Comparison of ENCODE assay signal across 10 cellular contexts in the genomic region with DNA sequence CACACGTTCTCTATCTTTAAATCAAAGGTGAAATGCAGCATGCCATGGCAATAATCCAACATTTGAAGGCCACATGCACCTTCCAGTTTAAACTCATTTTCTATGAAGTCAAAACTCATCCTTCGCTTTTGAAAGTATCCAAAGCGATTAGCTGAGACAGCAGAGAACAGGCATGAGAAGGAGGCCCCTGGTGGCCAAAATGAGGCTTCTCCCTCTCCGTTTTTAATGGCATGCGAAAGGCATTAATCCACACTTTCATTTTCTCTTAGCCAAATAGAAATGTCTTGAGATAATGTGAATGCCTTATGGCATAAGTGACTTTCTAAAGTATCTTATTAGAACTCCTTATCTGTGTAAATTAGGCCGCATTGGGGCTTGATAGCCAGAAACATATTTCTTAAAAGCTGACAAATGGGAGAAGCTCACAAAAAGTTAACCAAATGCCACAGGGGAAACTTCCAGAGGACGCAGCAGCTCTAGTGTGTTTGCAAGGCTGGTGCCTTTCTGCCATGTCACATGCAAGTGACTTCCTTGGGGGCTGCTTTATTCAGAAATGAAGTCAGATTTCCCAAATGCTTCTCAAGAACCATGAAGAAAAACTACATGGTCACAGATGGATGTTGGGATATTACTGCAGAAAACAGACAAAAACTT.
A peak's percentile ranks its signal among the peaks of the same experiment; 100 is the strongest.
DNase-seq lines count a peak whose midpoint lies in the region; ATAC-seq and TF ChIP-seq lines count a peak whose summit lies in the region.
"Had no signal": no experiment of that assay in that cellular context is flagged by ENCODE, and none has a peak within 500 bp of the region (broad histone marks: within the 10 kb centered on the region; RNA-seq: fewer than 3 reads in every experiment).

No MANE protein-coding gene starts in this region.

- H3K36me3 Mint-ChIP-seq in activated CD8-positive, alpha-beta T cell treated with anti-CD3 and anti-CD28 coated beads, Interleukin-2, amount 10 ng/mL, durations not matched to agents 7 days and 5 days (ENCODE audit: low read depth), result no peaks in the 10 kb centered on the region
- H3K36me3 Mint-ChIP-seq: memory B cell had no signal

- no peaks in the 10 kb centered on the region for H3K9me3 Mint-ChIP-seq in activated CD8-positive, alpha-beta T cell treated with anti-CD3 and anti-CD28 coated beads, Interleukin-2, amount 10 ng/mL, durations not matched to agents 7 days and 5 days (ENCODE audit: insufficient read depth)

- H3K36me3 ChIP-seq in ovary, result no peaks in the 10 kb centered on the region
- H3K36me3 ChIP-seq: SJSA1 had no signal

- POLR2A ChIA-PET in activated CD8-positive, alpha-beta T cell treated with anti-CD3 and anti-CD28 coated beads, Interleukin-2, amount 10 ng/mL, durations not matched to agents 7 days and 5 days (lab: Charles Lee), result no interaction called here

- no peaks in the 10 kb centered on the region for H3K27me3 ChIP-seq in ovary
- H3K27me3 ChIP-seq: SJSA1 had no signal

- H3K4me3 ChIP-seq in epithelial cell of esophagus (ENCODE audit: low read length) (no peak overlapping the region), ovary (no peak overlapping the region)
- H3K4me3 ChIP-seq: SJSA1 had no signal

- H3K27me3 Mint-ChIP-seq in activated CD8-positive, alpha-beta T cell treated with anti-CD3 and anti-CD28 coated beads, Interleukin-2, amount 10 ng/mL, durations not matched to agents 7 days and 5 days (ENCODE audit: low read depth), result no peaks in the 10 kb centered on the region
- H3K27me3 Mint-ChIP-seq: memory B cell had no signal

- H3K27ac Mint-ChIP-seq in activated CD8-positive, alpha-beta T cell treated with anti-CD3 and anti-CD28 coated beads, Interleukin-2, amount 10 ng/mL, durations not matched to agents 7 days and 5 days, result no peak overlapping the region
- H3K27ac Mint-ChIP-seq: memory B cell had no signal

- CTCF ChIA-PET in activated CD8-positive, alpha-beta T cell treated with anti-CD3 and anti-CD28 coated beads, Interleukin-2, amount 10 ng/mL, durations not matched to agents 7 days and 5 days (lab: Charles Lee), result interaction anchor here (1.2 kb wide), 1 partner anchor 8 kb away, joined by 3 read pairs; no protein-coding TSS in a partner anchor

- no peak overlapping the region for H3K4me3 Mint-ChIP-seq in activated CD8-positive, alpha-beta T cell treated with anti-CD3 and anti-CD28 coated beads, Interleukin-2, amount 10 ng/mL, durations not matched to agents 7 days and 5 days
- H3K4me3 Mint-ChIP-seq: memory B cell had no signal

- TF ChIP-seq CTCF in epithelial cell of esophagus (IDR thresholded peaks at IDR 0.05; ENCODE audit: insufficient read depth, low read depth, low read length, missing control alignments), result peak; percentile 47
- peak in 1 of 3 donors; percentile 15 for TF ChIP-seq CTCF in ovary (IDR thresholded peaks at IDR 0.05)

- DNase-seq in NCI-H146 (lab: John Stamatoyannopoulos, UW), result peak; percentile 78
- peak; percentile 7 for DNase-seq in epithelial cell of esophagus (ENCODE audit: low read depth)
- peak; percentile 36 for DNase-seq in retina
- no peak for DNase-seq in ovary
- DNase-seq in activated CD8-positive, alpha-beta T cell treated with anti-CD3 and anti-CD28 coated beads, Interleukin-2, amount 10 ng/mL, durations not matched to agents 7 days and 5 days, result no peak
- DNase-seq in central memory CD4-positive, alpha-beta T cell, result no peak

- no peaks in the 10 kb centered on the region for H3K4me1 ChIP-seq in ovary (ENCODE audit: insufficient read depth)
- H3K4me1 ChIP-seq: SJSA1 had no signal

- no peaks in the 10 kb centered on the region for H3K4me1 Mint-ChIP-seq in activated CD8-positive, alpha-beta T cell treated with anti-CD3 and anti-CD28 coated beads, Interleukin-2, amount 10 ng/mL, durations not matched to agents 7 days and 5 days (ENCODE audit: low read depth)
- H3K4me1 Mint-ChIP-seq: memory B cell had no signal

- ATAC-seq in GM18511 (IDR thresholded peaks at IDR 0.05; ENCODE audit: unreplicated experiment) (peak; percentile 61), GM21529 (IDR thresholded peaks at IDR 0.05; ENCODE audit: unreplicated experiment) (no peak)
- no peak for ATAC-seq in activated CD8-positive, alpha-beta T cell treated with anti-CD3 and anti-CD28 coated beads, Interleukin-2, amount 10 ng/mL, durations not matched to agents 7 days and 5 days

- intact Hi-C loops in ovary (cut with DNase I), result no loop called here

- no peak for TF ChIP-seq EP300 in ovary (IDR thresholded peaks at IDR 0.05)

- H3K9me3 ChIP-seq in ovary, result no peaks in the 10 kb centered on the region
- H3K9me3 ChIP-seq: SJSA1 had no signal

- H3K27ac ChIP-seq in ovary, result no peak overlapping the region
- H3K27ac ChIP-seq: SJSA1 had no signal

- WGBS in ovary, 3 donors, result 13 to 16% (median 14%) methylated on average over 7 of the region's 7 CpGs

- TF ChIP-seq POLR2A in ovary (IDR thresholded peaks at IDR 0.05), result no peak

Comparison
In these comparisons a context has a peak if more than half of its experiments do, and no peak if none do; other contexts are left out.
1. DNase-seq: peak in NCI-H146 (single experiment), epithelial cell of esophagus (single experiment) and retina (single experiment); none in ovary (0 of 5), activated CD8-positive, alpha-beta T cell treated with anti-CD3 and anti-CD28 coated beads, Interleukin-2, amount 10 ng/mL, durations not matched to agents 7 days and 5 days (single experiment) and central memory CD4-positive, alpha-beta T cell (single experiment).